ENCODE assay signal across 21 cellular contexts in genomic region chr11:46327829-46328228, GRCh38. TPM values are rescaled to one million over a fixed set of nuclear protein-coding genes. Genes with fewer than 3 reads are reported as not detected.
"Had no signal": no experiment of that assay in that cellular context is flagged by ENCODE, and none has a peak within 500 bp of the region (broad histone marks: within the 10 kb centered on the region; RNA-seq: fewer than 3 reads in every experiment).

No MANE protein-coding gene starts in this region.

- H3K27ac ChIP-seq: brain microvascular endothelial cell, colonic mucosa, gastrocnemius medialis, heart left ventricle, left lung, thyroid gland had no signal

- H3K4me1 ChIP-seq: gastrocnemius medialis had no signal

- H3K27ac Mint-ChIP-seq: activated CD8-positive, alpha-beta T cell treated with anti-CD3 and anti-CD28 coated beads for 36 hours; activated T-helper 17 cell treated with anti-CD3 and anti-CD28 coated beads, Interleukin-2, amount 50 U/mL, for 72 hours; progenitor cell of endocrine pancreas had no signal

- H3K9me3 ChIP-seq: colonic mucosa, gastrocnemius medialis, heart left ventricle, left lung, thyroid gland had no signal

- H3K4me3 Mint-ChIP-seq: activated CD8-positive, alpha-beta T cell treated with anti-CD3 and anti-CD28 coated beads for 36 hours; activated T-helper 17 cell treated with anti-CD3 and anti-CD28 coated beads, Interleukin-2, amount 50 U/mL, for 72 hours had no signal

- DNase-seq: activated CD4-positive, alpha-beta T cell treated with anti-CD3 and anti-CD28 coated beads for 48 hours; activated CD4-positive, CD25-positive, alpha-beta regulatory T cell; activated CD8-positive, alpha-beta T cell treated with anti-CD3 and anti-CD28 coated beads for 36 hours; activated naive CD4-positive, alpha-beta T cell treated with Interleukin-2 at 50 U/mL for 16 hours; activated T-cell treated with anti-CD3 and anti-CD28 coated beads, Interleukin-2, amount 50 U/mL, for 1 hour; brain microvascular endothelial cell; central memory CD4-positive, alpha-beta T cell; colonic mucosa; gastrocnemius medialis; heart left ventricle; kidney; left lung; stimulated activated CD4-positive, alpha-beta T cell treated with anti-CD3 and anti-CD28 coated beads, Interleukin-2, amount 100 ng/mL, for 24 hours; stimulated activated naive CD4-positive, alpha-beta T cell treated with Interleukin-2 at 50 U/mL for 16 hours; T-helper 9 cell; thyroid gland had no signal

- H3K27me3 Mint-ChIP-seq: activated CD8-positive, alpha-beta T cell treated with anti-CD3 and anti-CD28 coated beads for 36 hours; activated T-helper 17 cell treated with anti-CD3 and anti-CD28 coated beads, Interleukin-2, amount 50 U/mL, for 72 hours had no signal

- H3K9me3 Mint-ChIP-seq: activated CD8-positive, alpha-beta T cell treated with anti-CD3 and anti-CD28 coated beads for 36 hours; activated T-helper 17 cell treated with anti-CD3 and anti-CD28 coated beads, Interleukin-2, amount 50 U/mL, for 72 hours had no signal

- ATAC-seq: activated CD8-positive, alpha-beta T cell treated with anti-CD3 and anti-CD28 coated beads for 36 hours; activated T-helper 17 cell treated with anti-CD3 and anti-CD28 coated beads, Interleukin-2, amount 50 U/mL, for 72 hours; gastrocnemius medialis; heart left ventricle; left lung had no signal

- H3K4me3 ChIP-seq: colonic mucosa, gastrocnemius medialis, heart left ventricle, left lung, thyroid gland had no signal

- FAIRE-seq: endometrium, kidney, urothelium cell line had no signal

- H3K36me3 ChIP-seq: colonic mucosa, gastrocnemius medialis, heart left ventricle, left lung, thyroid gland had no signal

RNA-seq across cellular contexts. Expression of gene CREB3L1, which starts 50.4 kb away (rescaled TPM):
- total RNA-seq: activated CD8-positive, alpha-beta T cell treated with anti-CD3 and anti-CD28 coated beads for 36 hours; activated T-helper 17 cell treated with anti-CD3 and anti-CD28 coated beads, Interleukin-2, amount 50 U/mL, for 72 hours had no signal
- polyA plus RNA-seq: neural cell had no signal
